ENCODE assay signal across 18 cellular contexts in genomic region chr17:48522990-48523389, GRCh38. TPM values are rescaled to one million over a fixed set of nuclear protein-coding genes. Genes with fewer than 3 reads are reported as not detected.
DNase-seq lines count a peak whose midpoint lies in the region; ATAC-seq, FAIRE-seq and TF ChIP-seq lines count a peak whose summit lies in the region.
"Had no signal": no experiment of that assay in that cellular context is flagged by ENCODE, and none has a peak within 500 bp of the region (broad histone marks: within the 10 kb centered on the region; RNA-seq: fewer than 3 reads in every experiment).

No MANE protein-coding gene starts in this region.

- POLR2A ChIA-PET in HepG2 (lab: Yijun Ruan, JAX), result no interaction called here

- DNase-seq in HepG2 (ENCODE audit: low spot score) (no peak), right lobe of liver (no peak), foreskin keratinocyte (no peak), NCI-H2171 treated with DMSO at 0.1 percent for 48 hours (lab: John Stamatoyannopoulos, UW) (no peak)
- no peak for DNase-seq in stimulated activated CD4-positive, alpha-beta T cell treated with anti-CD3 and anti-CD28 coated beads, Interleukin-1b, Interleukin-23, amount 100 ng/mL, for 48 hours
- DNase-seq: ACHN; activated CD4-positive, alpha-beta T cell treated with anti-CD3 and anti-CD28 coated beads for 36 hours; cortex of kidney; Karpas-422; NCI-H1930; stimulated activated naive B cell treated with anti-CD40 and anti-IgM and Interleukin-4, amounts not matched to agents 10 μg/mL and 1 μg/mL and 100 μg/mL, for 72 hours had no signal

- CTCF ChIA-PET in HepG2 (lab: Yijun Ruan, JAX; ENCODE audit: low intra/inter-chr PET ratio, low total read pairs), result no interaction called here

- no peaks in the 10 kb centered on the region for H3K79me2 ChIP-seq in HepG2 (ENCODE audit: insufficient read depth, low read length)

- H3K27ac ChIP-seq in HepG2 (ENCODE audit: extremely low read length, insufficient read depth, low read length) (no peak overlapping the region), right lobe of liver (no peak overlapping the region), foreskin keratinocyte (no peak overlapping the region)
- H3K27ac ChIP-seq: RWPE1 had no signal

- no peak for TF ChIP-seq POLR2A in HepG2 (IDR thresholded peaks at IDR 0.05; ENCODE audit: insufficient read depth in 1 of 2, low read depth in 2 of 2, low read length in 2 of 2)
- no peak for TF ChIP-seq POLR2A in right lobe of liver (IDR thresholded peaks at IDR 0.05)

- H3K27me3 ChIP-seq in HepG2 (ENCODE audit: control insufficient read depth in 1 of 2, insufficient read depth in 2 of 2, low read length in 2 of 2) (peaks cover 3 to 39% of the 10 kb centered on the region in 2 experiments; a peak in 4 of 5 replicates), right lobe of liver (no peaks in the 10 kb centered on the region), foreskin keratinocyte (peaks cover 94% of the 10 kb centered on the region)

- H3K9me3 ChIP-seq in HepG2 (ENCODE audit: low read length) (no peaks in the 10 kb centered on the region), right lobe of liver (no peaks in the 10 kb centered on the region)

- in situ Hi-C loops in HepG2 (cut with HindIII; ENCODE audit: extremely low pct_ligation_motif_present, low pct_unique_long_range_greater_than_20kb), result no loop called here

- intact Hi-C loops in HepG2 (cut with micrococcal nuclease; ENCODE audit: unreplicated experiment) (loop anchor here (5.0 kb wide), 1 partner anchor 651 kb away; no protein-coding TSS in a partner anchor), right lobe of liver (cut with DNase I) (no loop called here)

- no peak for ATAC-seq in HepG2
- no peak for ATAC-seq in right lobe of liver
- no peak for ATAC-seq in foreskin keratinocyte
- no peak for ATAC-seq in HG03175 (IDR thresholded peaks at IDR 0.05; ENCODE audit: unreplicated experiment)
- no peak for ATAC-seq in HG03432 (IDR thresholded peaks at IDR 0.05; ENCODE audit: unreplicated experiment)
- ATAC-seq: activated CD4-positive, alpha-beta T cell treated with anti-CD3 and anti-CD28 coated beads for 36 hours; stimulated activated naive B cell treated with anti-CD40 and anti-IgM and Interleukin-4, amounts not matched to agents 10 μg/mL and 1 μg/mL and 100 μg/mL, for 72 hours had no signal

- WGBS in HepG2 (ENCODE audit: low lambda C conversion rate), result 4% methylated on average over 6 of the region's 6 CpGs
- 41% methylated on average over 6 of the region's 6 CpGs for WGBS in right lobe of liver (ENCODE audit: insufficient coverage, low coverage, low lambda C conversion rate, missing lambda C conversion rate)

- TF ChIP-seq RAD21 in HepG2 (CRISPR knock-in tag; IDR thresholded peaks at IDR 0.05), result no peak

- no peak for FAIRE-seq in HepG2 (lab: Jason Lieb, UNC)

- H3K36me3 ChIP-seq in HepG2 (replicated peaks in 1 of 2; ENCODE audit: control insufficient read depth in 1 of 2, insufficient read depth in 2 of 2, low read length in 2 of 2) (no peaks in the 10 kb centered on the region), right lobe of liver (no peaks in the 10 kb centered on the region)

- H4K20me1 ChIP-seq in HepG2 (ENCODE audit: insufficient read depth, low read length), result no peaks in the 10 kb centered on the region

- TF ChIP-seq EP300 in HepG2 (IDR thresholded peaks at IDR 0.05; ENCODE audit: low read depth in 2 of 2, low read length in 2 of 2) (no peak), HepG2 (CRISPR knock-in tag; IDR thresholded peaks at IDR 0.05; ENCODE audit: borderline replicate concordance) (no peak)

- H3K4me2 ChIP-seq in HepG2 (ENCODE audit: low read depth, low read length), result no peak overlapping the region

- no peak overlapping the region for H3K9ac ChIP-seq in HepG2 (ENCODE audit: insufficient read depth, low read depth, low read length)

- BruUV-seq in HepG2 (replicated peaks; lab: Mats Ljungman, UMichigan), result no TSS peak

- TF ChIP-seq CTCF in HepG2 (CRISPR knock-in tag; IDR thresholded peaks at IDR 0.05) (no peak), right lobe of liver (IDR thresholded peaks at IDR 0.05) (no peak), WI38 (IDR thresholded peaks at IDR 0.05; ENCODE audit: low read depth, low read length) (0 out of 2 replicates have a peak, but pooled peaks have one; percentile 29), foreskin keratinocyte (conservative IDR thresholded peaks at IDR 0.05) (peak; percentile 32)

- H3K4me3 ChIP-seq in HepG2 (replicated peaks in 1 of 3; ENCODE audit: insufficient read depth in 1 of 3, low read depth in 2 of 3, low read length in 3 of 3) (no peak overlapping the region), right lobe of liver (no peak overlapping the region), WI38 (ENCODE audit: low read depth, low read length) (no peak overlapping the region)

- no peak overlapping the region for H2AFZ ChIP-seq in HepG2 (ENCODE audit: low read length)

- H3K4me1 ChIP-seq in HepG2 (ENCODE audit: insufficient read depth, low read length) (no peaks in the 10 kb centered on the region), right lobe of liver (no peaks in the 10 kb centered on the region), foreskin keratinocyte (no peaks in the 10 kb centered on the region)

RNA-seq across cellular contexts. Expression of gene HOXB1, which starts 7.8 kb away (rescaled TPM):
- not detected in 2 replicates for total RNA-seq in HepG2 (2016; rRNA removed; fragmentation: Illumina TruSeq; extraction: Trizol)
- total RNA-seq in HepG2 (2016; cell fraction: cytosol; rRNA removed; fragmentation: Illumina TruSeq; extraction: Trizol; ENCODE audit: low read depth), result not detected in 2 replicates
- total RNA-seq in HepG2 (2016; cell fraction: insoluble cytoplasmic fraction; rRNA removed; fragmentation: Illumina TruSeq; extraction: Trizol), result not detected in 2 replicates
- total RNA-seq in HepG2 (2016; cell fraction: membrane; rRNA removed; fragmentation: Illumina TruSeq; extraction: Trizol), result not detected in 2 replicates
- not detected in 2 replicates for total RNA-seq in HepG2 (2016; cell fraction: nucleus; rRNA removed; fragmentation: Illumina TruSeq; extraction: Trizol)
- not detected in 2 replicates for polyA plus RNA-seq in HepG2 (2011; rRNA removed)
- polyA plus RNA-seq in HepG2 (2011; cell fraction: cytosol; rRNA removed), result not detected in 2 replicates
- polyA plus RNA-seq in HepG2 (2011; cell fraction: nucleus; rRNA removed), result not detected in 2 replicates
- polyA plus RNA-seq in HepG2 (2012), result not detected in 2 replicates
- not detected in 2 replicates for polyA plus RNA-seq in HepG2 (2016; cell fraction: cytosol; fragmentation: Illumina TruSeq; extraction: Trizol; ENCODE audit: low read depth)
- polyA plus RNA-seq in HepG2 (2016; cell fraction: insoluble cytoplasmic fraction; fragmentation: Illumina TruSeq; extraction: Trizol; ENCODE audit: low read depth), result not detected in 2 replicates
- polyA plus RNA-seq in HepG2 (2016; cell fraction: membrane; fragmentation: Illumina TruSeq; extraction: Trizol; ENCODE audit: low read depth), result not detected in 2 replicates
- polyA plus RNA-seq in HepG2 (2016; cell fraction: nucleus; fragmentation: Illumina TruSeq; extraction: Trizol; ENCODE audit: insufficient read depth, low read depth), result not detected in 2 replicates
- polyA minus RNA-seq in HepG2 (2011; rRNA and poly(A)+ RNA removed; ENCODE audit: low replicate concordance), result not detected in 2 replicates
- polyA minus RNA-seq in HepG2 (2011; cell fraction: cytosol; rRNA and poly(A)+ RNA removed), result not detected in 2 replicates
- not detected in 2 replicates for polyA minus RNA-seq in HepG2 (2011; cell fraction: nucleus; rRNA and poly(A)+ RNA removed)
- total RNA-seq in right lobe of liver, result not detected
- not detected in 2 replicates for total RNA-seq in foreskin keratinocyte
- polyA plus RNA-seq in foreskin keratinocyte, result not detected in 2 replicates
- total RNA-seq: activated CD4-positive, alpha-beta T cell treated with anti-CD3 and anti-CD28 coated beads for 36 hours; liver; T-helper 2 cell treated with Interferon-gamma antibody and Interleukin-4, amounts not matched to agents 100 ng/mL and 5 ng/mL, for 36 hours; urinary bladder had no signal
- polyA plus RNA-seq: liver, urinary bladder had no signal

RNA-seq across cellular contexts. Expression of gene HOXB2, which starts 21.9 kb away (rescaled TPM):
- total RNA-seq in HepG2 (2016; rRNA removed; fragmentation: Illumina TruSeq; extraction: Trizol) (not detected in 2 replicates), right lobe of liver (1 to 10 TPM; 1.1 to 1.9 (median 1.5) TPM), foreskin keratinocyte (0.41 and 0.74 TPM in 2 replicates)
- total RNA-seq in HepG2 (2016; cell fraction: cytosol; rRNA removed; fragmentation: Illumina TruSeq; extraction: Trizol; ENCODE audit: low read depth), result not detected in 2 replicates
- not detected in 2 replicates for total RNA-seq in HepG2 (2016; cell fraction: insoluble cytoplasmic fraction; rRNA removed; fragmentation: Illumina TruSeq; extraction: Trizol)
- not detected in 2 replicates for total RNA-seq in HepG2 (2016; cell fraction: membrane; rRNA removed; fragmentation: Illumina TruSeq; extraction: Trizol)
- total RNA-seq in HepG2 (2016; cell fraction: nucleus; rRNA removed; fragmentation: Illumina TruSeq; extraction: Trizol), result not detected in 2 replicates
- polyA plus RNA-seq in HepG2 (2011; rRNA removed) (not detected in 2 replicates), foreskin keratinocyte (1.2 and 1.3 TPM in 2 replicates)
- polyA plus RNA-seq in HepG2 (2011; cell fraction: cytosol; rRNA removed), result not detected in 2 replicates
- not detected in 2 replicates for polyA plus RNA-seq in HepG2 (2011; cell fraction: nucleus; rRNA removed)
- polyA plus RNA-seq in HepG2 (2012), result not detected in 2 replicates
- not detected in 2 replicates for polyA plus RNA-seq in HepG2 (2016; cell fraction: cytosol; fragmentation: Illumina TruSeq; extraction: Trizol; ENCODE audit: low read depth)
- polyA plus RNA-seq in HepG2 (2016; cell fraction: insoluble cytoplasmic fraction; fragmentation: Illumina TruSeq; extraction: Trizol; ENCODE audit: low read depth), result not detected in 2 replicates
- not detected in 2 replicates for polyA plus RNA-seq in HepG2 (2016; cell fraction: membrane; fragmentation: Illumina TruSeq; extraction: Trizol; ENCODE audit: low read depth)
- not detected in 2 replicates for polyA plus RNA-seq in HepG2 (2016; cell fraction: nucleus; fragmentation: Illumina TruSeq; extraction: Trizol; ENCODE audit: insufficient read depth, low read depth)
- polyA minus RNA-seq in HepG2 (2011; rRNA and poly(A)+ RNA removed; ENCODE audit: low replicate concordance), result 0.28 TPM in 1 of 2 replicates, not detected in the other
- not detected in 2 replicates for polyA minus RNA-seq in HepG2 (2011; cell fraction: cytosol; rRNA and poly(A)+ RNA removed)
- polyA minus RNA-seq in HepG2 (2011; cell fraction: nucleus; rRNA and poly(A)+ RNA removed), result not detected in 2 replicates

RNA-seq across cellular contexts. Expression of gene HOXB4, which starts 55.2 kb away (rescaled TPM):
- total RNA-seq in HepG2 (2016; rRNA removed; fragmentation: Illumina TruSeq; extraction: Trizol), result not detected in 2 replicates
- total RNA-seq in HepG2 (2016; cell fraction: cytosol; rRNA removed; fragmentation: Illumina TruSeq; extraction: Trizol; ENCODE audit: low read depth), result not detected in 2 replicates
- not detected in 2 replicates for total RNA-seq in HepG2 (2016; cell fraction: insoluble cytoplasmic fraction; rRNA removed; fragmentation: Illumina TruSeq; extraction: Trizol)
- total RNA-seq in HepG2 (2016; cell fraction: membrane; rRNA removed; fragmentation: Illumina TruSeq; extraction: Trizol), result not detected in 2 replicates
- not detected in 2 replicates for total RNA-seq in HepG2 (2016; cell fraction: nucleus; rRNA removed; fragmentation: Illumina TruSeq; extraction: Trizol)
- not detected in 2 replicates for polyA plus RNA-seq in HepG2 (2011; rRNA removed)
- not detected in 2 replicates for polyA plus RNA-seq in HepG2 (2011; cell fraction: cytosol; rRNA removed)
- polyA plus RNA-seq in HepG2 (2011; cell fraction: nucleus; rRNA removed), result not detected in 2 replicates
- polyA plus RNA-seq in HepG2 (2012), result not detected in 2 replicates
- not detected in 2 replicates for polyA plus RNA-seq in HepG2 (2016; cell fraction: cytosol; fragmentation: Illumina TruSeq; extraction: Trizol; ENCODE audit: low read depth)
- not detected in 2 replicates for polyA plus RNA-seq in HepG2 (2016; cell fraction: insoluble cytoplasmic fraction; fragmentation: Illumina TruSeq; extraction: Trizol; ENCODE audit: low read depth)
- polyA plus RNA-seq in HepG2 (2016; cell fraction: membrane; fragmentation: Illumina TruSeq; extraction: Trizol; ENCODE audit: low read depth), result not detected in 2 replicates
- not detected in 2 replicates for polyA plus RNA-seq in HepG2 (2016; cell fraction: nucleus; fragmentation: Illumina TruSeq; extraction: Trizol; ENCODE audit: insufficient read depth, low read depth)
- 0.04 and 0.49 TPM in 2 replicates for polyA minus RNA-seq in HepG2 (2011; rRNA and poly(A)+ RNA removed; ENCODE audit: low replicate concordance)
- polyA minus RNA-seq in HepG2 (2011; cell fraction: cytosol; rRNA and poly(A)+ RNA removed), result not detected in 2 replicates
- polyA minus RNA-seq in HepG2 (2011; cell fraction: nucleus; rRNA and poly(A)+ RNA removed), result not detected in 2 replicates
- total RNA-seq in right lobe of liver, result 1 to 10 TPM in 1 of 6 experiments, under 1 TPM in 5; 0.31 to 1.1 (median 0.68) TPM
- 0.03 and 0.04 TPM in 2 replicates for total RNA-seq in foreskin keratinocyte
- polyA plus RNA-seq in foreskin keratinocyte, result 0.03 and 0.04 TPM in 2 replicates

Comparison
In these comparisons a context has a peak if more than half of its experiments do, and no peak if none do; other contexts are left out.
1. CTCF ChIP-seq: peak in WI38 (single experiment) and foreskin keratinocyte (single experiment); none in HepG2 (single experiment) and right lobe of liver (0 of 4).